1 cellular context compared by ENCODE assay signal in the genomic region with DNA sequence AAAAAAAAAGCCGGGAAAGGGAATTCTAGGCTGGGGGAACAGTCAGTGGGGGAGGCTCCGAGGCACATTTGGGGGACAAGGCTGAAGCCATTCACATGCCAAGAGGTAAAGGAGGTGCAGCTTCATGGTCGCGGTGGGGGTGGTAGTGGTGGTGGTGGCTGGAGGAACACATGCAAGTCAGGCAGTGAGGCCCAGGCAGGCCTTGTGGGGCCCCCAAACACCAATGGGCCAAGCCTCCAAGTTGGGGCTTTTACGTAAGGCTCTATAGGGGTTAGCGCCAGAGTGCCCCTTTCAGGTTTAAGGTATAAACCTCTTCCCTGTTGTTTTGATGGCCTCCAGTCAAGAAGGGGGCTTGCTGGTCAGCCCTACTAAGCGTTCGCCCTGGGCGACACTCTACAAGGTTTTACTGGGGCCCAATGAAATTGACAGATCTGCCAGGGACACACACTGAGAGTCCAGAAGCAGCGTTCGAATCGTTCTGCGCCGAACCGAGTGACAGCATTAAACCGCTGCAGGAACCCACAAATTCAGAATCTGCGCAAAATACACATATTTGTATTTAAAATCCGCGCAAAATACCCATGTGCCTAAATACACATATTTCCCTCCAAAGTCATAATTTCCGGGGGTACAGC.
TF ChIP-seq lines count a peak whose summit lies in the region.

No MANE protein-coding gene starts in this region.

TF ChIP-seq in H1, 55 proteins besides CTCF, POLR2A, EP300 and RAD21:
- TF ChIP-seq KDM4A (IDR thresholded peaks at IDR 0.05; ENCODE audit: low read depth, low read length, severe bottlenecking): no peak
- TF ChIP-seq CBX5 (IDR thresholded peaks at IDR 0.05; ENCODE audit: low read depth, low read length): no peak
